ENCODE assay signal across 25 cellular contexts in the genomic region with DNA sequence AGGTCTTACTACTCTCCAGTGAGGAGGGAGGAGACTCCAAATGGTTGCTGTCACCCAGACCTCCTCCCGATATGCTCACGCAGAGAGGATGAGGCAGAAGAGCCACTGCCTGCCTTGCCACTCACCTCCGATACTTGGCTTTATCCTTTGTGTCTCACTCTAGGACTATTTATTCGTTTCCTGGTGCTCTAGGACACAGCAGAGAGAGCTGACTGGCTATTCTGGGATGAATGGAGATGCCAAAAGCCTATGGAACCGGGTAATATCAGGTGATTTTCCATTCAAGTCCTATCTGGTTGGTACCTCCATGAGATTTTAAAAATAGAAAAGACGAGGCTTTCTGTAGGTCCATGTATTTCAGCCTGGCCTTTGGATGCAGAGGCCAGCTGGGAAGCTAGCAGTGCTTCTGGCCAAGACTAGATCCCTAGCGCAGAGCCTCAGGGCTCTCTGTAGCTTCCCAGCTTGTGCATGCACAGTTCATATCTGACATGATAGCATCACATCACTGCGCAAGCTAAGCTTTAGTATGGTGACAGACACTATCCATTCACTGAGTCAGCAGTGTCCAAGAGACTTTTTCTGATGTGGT.
"Had no signal": no experiment of that assay in that cellular context is flagged by ENCODE, and none has a peak within 500 bp of the region (broad histone marks: within the 10 kb centered on the region; RNA-seq: fewer than 3 reads in every experiment).

No MANE protein-coding gene starts in this region.

- H3K9ac ChIP-seq: parathyroid adenoma had no signal

- H3K36me3 ChIP-seq: lower lobe of right lung, neutrophil, right lobe of liver, transverse colon, upper lobe of left lung, vagina had no signal

- H3K9me3 Mint-ChIP-seq: naive thymus-derived CD8-positive, alpha-beta T cell; nephron; neural crest cell; stimulated activated naive B cell treated with anti-CD40 and anti-IgM and Interleukin-4, amounts not matched to agents 10 μg/mL and 1 μg/mL and 100 μg/mL, for 72 hours; stimulated activated naive CD8-positive, alpha-beta T cell treated with anti-CD3 and anti-CD28 coated beads, Interleukin-15, Interleukin-2, amounts not matched to agents 100 ng/mL and 50 ng/mL, for 24 hours had no signal

- H3K4me3 Mint-ChIP-seq: naive thymus-derived CD8-positive, alpha-beta T cell; nephron; neural crest cell; stimulated activated naive B cell treated with anti-CD40 and anti-IgM and Interleukin-4, amounts not matched to agents 10 μg/mL and 1 μg/mL and 100 μg/mL, for 72 hours; stimulated activated naive CD8-positive, alpha-beta T cell treated with anti-CD3 and anti-CD28 coated beads, Interleukin-15, Interleukin-2, amounts not matched to agents 100 ng/mL and 50 ng/mL, for 24 hours had no signal

- DNase-seq: hippocampal formation; kidney glomerular epithelial cell; left colon; lower lobe of right lung; mammary epithelial cell; mesenchymal stem cell; occipital lobe; psoas muscle; right lobe of liver; stimulated activated CD4-positive, alpha-beta T cell treated with anti-CD3 and anti-CD28 coated beads, Interleukin-1b, Interleukin-23, amount 100 ng/mL, for 48 hours; stimulated activated CD4-positive, alpha-beta T cell treated with anti-CD3 and anti-CD28 coated beads, Interleukin-2, amount 100 ng/mL, for 48 hours; stimulated activated CD4-positive, alpha-beta T cell treated with anti-CD3 and anti-CD28 coated beads, Interleukin-4, amount 100 ng/mL, for 4 hours; stimulated activated CD8-positive, alpha-beta memory T cell treated with anti-CD3 and anti-CD28 coated beads, Interleukin-4, amount 100 ng/mL, for 48 hours; stimulated activated naive B cell treated with anti-CD40 and anti-IgM and Interleukin-4, amounts not matched to agents 10 μg/mL and 1 μg/mL and 100 μg/mL, for 72 hours; substantia nigra; transverse colon had no signal

- ATAC-seq: left colon; naive thymus-derived CD8-positive, alpha-beta T cell; psoas muscle; right lobe of liver; stimulated activated naive B cell treated with anti-CD40 and anti-IgM and Interleukin-4, amounts not matched to agents 10 μg/mL and 1 μg/mL and 100 μg/mL, for 72 hours had no signal

- H3K4me1 ChIP-seq: lower lobe of right lung, parathyroid adenoma, psoas muscle, right lobe of liver, transverse colon, upper lobe of left lung, vagina had no signal

- H3K79me2 ChIP-seq: parathyroid adenoma had no signal

- H3K36me3 Mint-ChIP-seq: naive thymus-derived CD8-positive, alpha-beta T cell; stimulated activated naive B cell treated with anti-CD40 and anti-IgM and Interleukin-4, amounts not matched to agents 10 μg/mL and 1 μg/mL and 100 μg/mL, for 72 hours had no signal

- H3K4me3 ChIP-seq: lower lobe of right lung, psoas muscle, right lobe of liver, smooth muscle cell, transverse colon, upper lobe of left lung, vagina had no signal

- H3K9me3 ChIP-seq: lower lobe of right lung, neutrophil, psoas muscle, right lobe of liver, transverse colon, upper lobe of left lung, vagina had no signal

- H3K27ac Mint-ChIP-seq: nephron; stimulated activated naive CD8-positive, alpha-beta T cell treated with anti-CD3 and anti-CD28 coated beads, Interleukin-15, Interleukin-2, amounts not matched to agents 100 ng/mL and 50 ng/mL, for 24 hours had no signal

- H3K4me1 Mint-ChIP-seq: naive thymus-derived CD8-positive, alpha-beta T cell; nephron; neural crest cell had no signal

- H3K27me3 ChIP-seq: neutrophil, right lobe of liver, transverse colon, upper lobe of left lung, vagina had no signal

- H2AFZ ChIP-seq: parathyroid adenoma had no signal

- H3K4me2 ChIP-seq: smooth muscle cell had no signal

- H3K27ac ChIP-seq: lower lobe of right lung, neutrophil, parathyroid adenoma, psoas muscle, right lobe of liver, transverse colon, upper lobe of left lung, vagina had no signal
